In genomic region chr16:27083861-27084261, GRCh38 we compare ENCODE assay signal across 22 cellular contexts. TPM values are rescaled to one million over a fixed set of nuclear protein-coding genes. Genes with fewer than 3 reads are reported as not detected.
DNase-seq lines count a peak whose midpoint lies in the region; ATAC-seq and TF ChIP-seq lines count a peak whose summit lies in the region.
"Had no signal": no experiment of that assay in that cellular context is flagged by ENCODE, and none has a peak within 500 bp of the region (broad histone marks: within the 10 kb centered on the region; RNA-seq: fewer than 3 reads in every experiment).

No MANE protein-coding gene starts in this region.

- intact Hi-C loops in cardiac septum (cut with DNase I), result no loop called here
- intact Hi-C loops in upper lobe of right lung (cut with DNase I), result no loop called here

- peak; percentile 47 for DNase-seq in cardiac septum (ENCODE audit: low spot score)
- no peak for DNase-seq in right atrium auricular region (ENCODE audit: low spot score)
- peak; percentile 12 for DNase-seq in WERI-Rb-1
- DNase-seq in upper lobe of right lung, result peak; percentile 35
- DNase-seq in midbrain (lab: John Stamatoyannopoulos, UW), result no peak
- DNase-seq: activated CD4-positive, alpha-beta T cell treated with anti-CD3 and anti-CD28 coated beads, Interleukin-2, amount 10 ng/mL, durations not matched to agents 24 days and 14 days; activated CD8-positive, alpha-beta memory T cell treated with anti-CD3 and anti-CD28 coated beads, Interleukin-2, amount 50 U/mL, for 48 hours; amniotic stem cell; caudate nucleus; CD4-positive, CD25-positive, alpha-beta regulatory T cell; effector CD8-positive, alpha-beta T cell; GOT3; kidney glomerular epithelial cell; NCI-H1092; stimulated activated naive B cell treated with anti-CD40 and anti-IgM and Interleukin-4, amounts not matched to agents 10 μg/mL and 1 μg/mL and 100 μg/mL, for 72 hours; SW 1271 had no signal

- no peak overlapping the region for H3K27ac ChIP-seq in right atrium auricular region
- H3K27ac ChIP-seq in WERI-Rb-1, result no peak overlapping the region
- H3K27ac ChIP-seq in upper lobe of right lung, result no peak overlapping the region
- H3K27ac ChIP-seq: Peyer's patch, tibial nerve had no signal

- H3K9ac ChIP-seq in iPS-15b (ENCODE audit: low read depth, low read length), result no peak overlapping the region

- H3K27me3 ChIP-seq in right atrium auricular region (no peaks in the 10 kb centered on the region), WERI-Rb-1 (ENCODE audit: insufficient read depth, low read depth, severe bottlenecking) (peaks cover 87% of the 10 kb centered on the region), iPS-15b (ENCODE audit: control insufficient read depth, insufficient read depth, low read length) (no peaks in the 10 kb centered on the region), upper lobe of right lung (peaks cover 27% of the 10 kb centered on the region)
- H3K27me3 ChIP-seq: Peyer's patch, tibial nerve had no signal

- H3K4me3 ChIP-seq in right atrium auricular region (no peak overlapping the region), WERI-Rb-1 (ENCODE audit: low read depth, low read length) (no peak overlapping the region), iPS-15b (ENCODE audit: low read depth, low read length) (peak overlapping the region; percentile 8), upper lobe of right lung (no peak overlapping the region)
- H3K4me3 ChIP-seq: Peyer's patch, tibial nerve had no signal

- TF ChIP-seq CTCF in right atrium auricular region (IDR thresholded peaks at IDR 0.05), result no peak
- TF ChIP-seq CTCF in WERI-Rb-1 (IDR thresholded peaks at IDR 0.05; ENCODE audit: low read depth, low read length), result no peak
- TF ChIP-seq CTCF in upper lobe of right lung (IDR thresholded peaks at IDR 0.05), result no peak

- H3K9me3 ChIP-seq in right atrium auricular region, result no peaks in the 10 kb centered on the region
- H3K9me3 ChIP-seq in WERI-Rb-1 (ENCODE audit: severe bottlenecking), result no peaks in the 10 kb centered on the region
- no peaks in the 10 kb centered on the region for H3K9me3 ChIP-seq in iPS-15b (ENCODE audit: control insufficient read depth, insufficient read depth, low read length)
- no peaks in the 10 kb centered on the region for H3K9me3 ChIP-seq in upper lobe of right lung
- H3K9me3 ChIP-seq: Peyer's patch, tibial nerve had no signal

- no peak for ATAC-seq in upper lobe of right lung
- no peak for ATAC-seq in HG03457 (IDR thresholded peaks at IDR 0.05; ENCODE audit: unreplicated experiment)
- ATAC-seq in GM21367 (IDR thresholded peaks at IDR 0.05; ENCODE audit: unreplicated experiment), result no peak
- ATAC-seq: stimulated activated naive B cell treated with anti-CD40 and anti-IgM and Interleukin-4, amounts not matched to agents 10 μg/mL and 1 μg/mL and 100 μg/mL, for 72 hours had no signal

- H3K4me1 ChIP-seq in right atrium auricular region (no peaks in the 10 kb centered on the region), iPS-15b (ENCODE audit: control insufficient read depth, insufficient read depth, low read length) (peaks cover 12% of the 10 kb centered on the region), upper lobe of right lung (no peaks in the 10 kb centered on the region)
- H3K4me1 ChIP-seq: Peyer's patch, tibial nerve had no signal

- H3K36me3 ChIP-seq in right atrium auricular region, result no peaks in the 10 kb centered on the region
- no peaks in the 10 kb centered on the region for H3K36me3 ChIP-seq in WERI-Rb-1
- H3K36me3 ChIP-seq in iPS-15b (ENCODE audit: control insufficient read depth, insufficient read depth, low read length), result no peaks in the 10 kb centered on the region
- no peaks in the 10 kb centered on the region for H3K36me3 ChIP-seq in upper lobe of right lung
- H3K36me3 ChIP-seq: Peyer's patch, tibial nerve had no signal

RNA-seq across cellular contexts. Expression of gene C16orf82, which starts 17.1 kb away (rescaled TPM):
- total RNA-seq in cardiac septum (not detected), right atrium auricular region (not detected), upper lobe of right lung (not detected)
- total RNA-seq: activated CD4-positive, alpha-beta T cell treated with anti-CD3 and anti-CD28 coated beads, Interleukin-2, amount 10 ng/mL, durations not matched to agents 24 days and 14 days; CD4-positive, CD25-positive, alpha-beta regulatory T cell; mesothelial cell of epicardium; Peyer's patch; tibial nerve had no signal

Comparison
In these comparisons a context has a peak if more than half of its experiments do, and no peak if none do; other contexts are left out.
1. DNase-seq: peak in cardiac septum (single experiment), WERI-Rb-1 (single experiment) and upper lobe of right lung (single experiment); none in right atrium auricular region (single experiment) and midbrain (single experiment).